ENCODE assay signal across 8 cellular contexts in the genomic region with DNA sequence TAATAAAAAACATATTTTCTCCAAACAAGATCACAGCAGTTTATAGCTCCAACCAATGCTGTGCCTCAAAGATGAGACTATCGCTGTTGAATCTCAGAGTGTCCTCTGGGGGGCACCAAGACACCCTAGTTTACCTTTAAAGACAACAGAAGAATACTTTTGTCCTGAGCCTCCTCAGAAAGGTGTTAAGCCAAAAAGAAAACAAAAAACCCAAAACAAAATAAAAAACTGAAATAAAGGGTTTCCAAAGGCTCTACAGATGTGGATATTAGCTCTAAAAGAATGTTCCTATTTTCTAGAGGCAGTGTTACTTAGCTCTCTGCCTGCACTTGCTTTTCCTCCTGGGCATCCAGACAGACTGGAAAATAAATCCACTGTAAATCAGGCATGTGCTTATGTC.
DNase-seq lines count a peak whose midpoint lies in the region; ATAC-seq and TF ChIP-seq lines count a peak whose summit lies in the region.

No MANE protein-coding gene starts in this region.

- H3K4me3 ChIP-seq in epithelial cell of esophagus (ENCODE audit: low read length) = no peak overlapping the region

- peak; percentile 72 for TF ChIP-seq CTCF in epithelial cell of esophagus (IDR thresholded peaks at IDR 0.05; ENCODE audit: insufficient read depth, low read depth, low read length, missing control alignments)

- peaks cover 11 to 13% (median 12%) of the 10 kb centered on the region in 3 donors for H3K4me1 Mint-ChIP-seq in naive B cell

- no peak overlapping the region for H3K27ac Mint-ChIP-seq in naive B cell

- ATAC-seq in HG03354 (IDR thresholded peaks at IDR 0.05; ENCODE audit: poor library complexity, severe bottlenecking, unreplicated experiment) = peak; percentile 58
- peak; percentile 76 to 89 for ATAC-seq in naive B cell (ENCODE audit: low read depth in 2 of 2)
- no peak for ATAC-seq in GM21723 (IDR thresholded peaks at IDR 0.05; ENCODE audit: unreplicated experiment)

- peak; percentile 41 for DNase-seq in ELF-1 (ENCODE audit: low read depth, low spot score)
- DNase-seq in NCI-H82 (lab: John Stamatoyannopoulos, UW) = peak; percentile 68
- DNase-seq in activated CD8-positive, alpha-beta memory T cell treated with anti-CD3 and anti-CD28 coated beads, Interleukin-2, amount 50 U/mL, for 24 hours (ENCODE audit: extremely low read depth) = peak; percentile 9
- DNase-seq in epithelial cell of esophagus (ENCODE audit: low read depth) = peak; percentile 69
- peak; percentile 46 for DNase-seq in naive B cell
- DNase-seq in stimulated activated naive CD4-positive, alpha-beta T cell (lab: John Stamatoyannopoulos, UW) = peak; percentile 10 to 72 (median 40)

- H3K27me3 Mint-ChIP-seq in naive B cell = no peaks in the 10 kb centered on the region

- peaks cover 7 to 11% of the 10 kb centered on the region in 2 donors for H3K36me3 Mint-ChIP-seq in naive B cell

- H3K9me3 Mint-ChIP-seq in naive B cell = no peaks in the 10 kb centered on the region

- H3K4me3 Mint-ChIP-seq in naive B cell = no peak overlapping the region

Comparison
In these comparisons a context has a peak if more than half of its experiments do, and no peak if none do; other contexts are left out.
1. DNase-seq: peak in every context shown above with its lines; median percentile 69 in epithelial cell of esophagus; 68 in NCI-H82; 46 in naive B cell; 41 in ELF-1; 40 in stimulated activated naive CD4-positive, alpha-beta T cell; 9 in activated CD8-positive, alpha-beta memory T cell treated with anti-CD3 and anti-CD28 coated beads, Interleukin-2, amount 50 U/mL, for 24 hours.